Comparison of ENCODE assay signal across 8 cellular contexts in genomic region chr7:55573234-55573504, GRCh38. TPM values are rescaled to one million over a fixed set of nuclear protein-coding genes. Genes with fewer than 3 reads are reported as not detected.
DNase-seq lines count a peak whose midpoint lies in the region; TF ChIP-seq lines count a peak whose summit lies in the region.

No MANE protein-coding gene starts in this region.

- peak overlapping the region; percentile 70 for H3K4me3 ChIP-seq in GM06990 (replicated peaks; ENCODE audit: low read depth, low read length)
- peak overlapping the region in 1 of 2 donors; percentile 96 for H3K4me3 ChIP-seq in prostate gland

- TF ChIP-seq POLR2A in prostate gland (IDR thresholded peaks at IDR 0.05) = no peak

- H3K36me3 Mint-ChIP-seq in endothelial cell (ENCODE audit: low read depth, unreplicated experiment) = peaks cover 4% of the 10 kb centered on the region

- H3K36me3 ChIP-seq in GM06990 (ENCODE audit: control insufficient read depth, insufficient read depth, low read length) = no peaks in the 10 kb centered on the region
- H3K36me3 ChIP-seq in prostate gland = no peaks in the 10 kb centered on the region

- 35% methylated on average over 6 of the region's 6 CpGs for WGBS in prostate gland

- H3K4me1 ChIP-seq in prostate gland (replicated peaks) = peaks cover 15% of the 10 kb centered on the region

- peak overlapping the region; percentile 76 to 85 for H3K27ac ChIP-seq in prostate gland

- H3K27me3 Mint-ChIP-seq in endothelial cell (ENCODE audit: unreplicated experiment) = peaks cover 8% of the 10 kb centered on the region

- H3K4me1 Mint-ChIP-seq in endothelial cell (ENCODE audit: unreplicated experiment) = peaks cover 49% of the 10 kb centered on the region

- H3K27ac Mint-ChIP-seq in endothelial cell (ENCODE audit: unreplicated experiment) = no peak overlapping the region

- H3K27me3 ChIP-seq in GM06990 (replicated peaks; ENCODE audit: control insufficient read depth, insufficient read depth, low read length) = no peaks in the 10 kb centered on the region
- no peaks in the 10 kb centered on the region for H3K27me3 ChIP-seq in prostate gland (replicated peaks; ENCODE audit: insufficient read depth)

- intact Hi-C loops in prostate gland (cut with DNase I) = loop anchor here (10.0 kb wide), 1 partner anchor 208 kb away; the partner anchor contains the start of gene LANCL2

- H3K9me3 Mint-ChIP-seq in endothelial cell (ENCODE audit: unreplicated experiment) = no peaks in the 10 kb centered on the region

- H3K4me3 Mint-ChIP-seq in endothelial cell (ENCODE audit: unreplicated experiment) = peak overlapping the region; percentile 95

- TF ChIP-seq CTCF in GM06990 (IDR thresholded peaks at IDR 0.05; ENCODE audit: insufficient read depth, low read length, poor library complexity, severe bottlenecking) (no peak), endothelial cell (IDR thresholded peaks at IDR 0.05; ENCODE audit: unreplicated experiment) (no peak), prostate gland (IDR thresholded peaks at IDR 0.05) (no peak)

- no peaks in the 10 kb centered on the region for H3K9me3 ChIP-seq in prostate gland

- no peak for DNase-seq in GM06990 (ENCODE audit: extremely low read depth, insufficient read length)
- peak; percentile 19 for DNase-seq in NCI-H82 treated with DMSO at 0.1 percent for 48 hours (lab: John Stamatoyannopoulos, UW; ENCODE audit: unreplicated experiment)
- DNase-seq in endothelial cell (ENCODE audit: low spot score) = no peak
- DNase-seq in prostate gland (ENCODE audit: low spot score) = no peak
- no peak for DNase-seq in stimulated activated CD4-positive, alpha-beta T cell treated with anti-CD3 and anti-CD28 coated beads, Interleukin-12 subunit alpha, Interleukin-12 subunit beta, amount 100 ng/mL, for 4 hours
- no peak for DNase-seq in NCI-H1417 treated with DMSO at 0.1 percent for 48 hours (lab: John Stamatoyannopoulos, UW)
- no peak for DNase-seq in stimulated activated naive CD4-positive, alpha-beta T cell treated with Interleukin-2 at 50 U/mL for 16 hours (lab: John Stamatoyannopoulos, UW)
- DNase-seq in effector CD8-positive, alpha-beta T cell (lab: John Stamatoyannopoulos, UW) = no peak

RNA-seq across cellular contexts. Expression of gene VOPP1, which starts 0.9 kb away (rescaled TPM):
- total RNA-seq in endothelial cell (ENCODE audit: unreplicated experiment) (54.2 TPM), prostate gland (10 to 100 TPM; 29.4 to 46.6 TPM)
